In the genomic region with DNA sequence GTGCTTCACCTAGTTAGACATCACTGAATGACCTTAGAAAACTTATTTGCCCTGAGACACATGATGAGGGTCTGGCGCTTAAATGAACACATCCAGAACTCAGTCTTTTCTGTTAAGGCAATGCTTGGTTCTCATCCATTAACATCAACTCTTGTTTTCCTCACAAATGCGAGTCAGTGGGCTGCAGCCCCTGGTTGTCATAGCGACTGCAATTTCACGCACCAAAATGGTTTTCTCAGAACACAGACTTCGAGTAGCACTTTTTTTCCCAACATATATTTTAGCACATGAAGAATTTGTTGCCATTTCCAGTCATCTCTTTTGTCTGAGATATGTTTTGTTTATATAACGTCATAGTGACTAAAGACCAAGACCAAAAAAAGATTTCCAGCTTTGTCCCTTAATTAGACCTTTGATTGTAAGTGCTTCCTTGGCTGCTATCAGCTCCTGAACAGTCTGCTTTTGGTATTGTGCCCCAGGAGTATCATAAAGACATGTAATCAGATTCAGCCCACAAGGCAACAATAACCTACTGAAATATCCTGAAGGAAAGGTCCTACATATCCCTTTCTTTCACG, we compare ENCODE assay signal across 17 cellular contexts.
DNase-seq lines count a peak whose midpoint lies in the region; ATAC-seq and TF ChIP-seq lines count a peak whose summit lies in the region.
"Had no signal": no experiment of that assay in that cellular context is flagged by ENCODE, and none has a peak within 500 bp of the region (broad histone marks: within the 10 kb centered on the region; RNA-seq: fewer than 3 reads in every experiment).

No MANE protein-coding gene starts in this region.

- 72% methylated on average over 7 of the region's 7 CpGs for WGBS in SK-N-SH (ENCODE audit: low lambda C conversion rate)

- peaks cover 3% of the 10 kb centered on the region; the same call in 1 of the 2 replicates for H4K20me1 ChIP-seq in SK-N-SH (ENCODE audit: insufficient read depth)

- DNase-seq in SK-N-SH (no peak), astrocyte of the cerebellum (ENCODE audit: low read depth) (peak; percentile 22), glomerular endothelial cell (ENCODE audit: extremely low read depth, low read depth, low spot score) (peak; percentile 27), NK-92 (lab: John Stamatoyannopoulos, UW; ENCODE audit: unreplicated experiment) (no peak), NCI-H2081 treated with DMSO at 0.1 percent for 48 hours (lab: John Stamatoyannopoulos, UW) (no peak), SW 1271 (lab: John Stamatoyannopoulos, UW) (no peak)
- DNase-seq: activated CD4-positive, CD25-positive, alpha-beta regulatory T cell treated with anti-CD3 and anti-CD28 coated beads, Interleukin-2, amount 50 U/mL, for 72 hours; GDM1; mammary epithelial cell; MV-4-11; small intestine; stimulated activated naive CD8-positive, alpha-beta T cell treated with anti-CD3 and anti-CD28 coated beads, Interleukin-15, Interleukin-2, amounts not matched to agents 100 U/mL and 50 U/mL, for 24 hours had no signal

- TF ChIP-seq EP300 in SK-N-SH (IDR thresholded peaks at IDR 0.05; ENCODE audit: borderline replicate concordance in 1 of 2, low read depth in 1 of 2, low read length in 1 of 2), result no peak

- H3K9me2 ChIP-seq in SK-N-SH, result no peaks in the 10 kb centered on the region

- H3K4me3 ChIP-seq in SK-N-SH (ENCODE audit: low read depth in 2 of 2, low read length in 1 of 2) (no peak overlapping the region), astrocyte of the cerebellum (ENCODE audit: low read depth, low read length) (no peak overlapping the region), subcutaneous abdominal adipose tissue (ENCODE audit: low read depth in 1 of 5, low read length in 5 of 5) (no peak overlapping the region)
- H3K4me3 ChIP-seq: esophagus muscularis mucosa had no signal

- peaks cover 99% of the 10 kb centered on the region for H3K79me2 ChIP-seq in SK-N-SH (ENCODE audit: insufficient read depth)

- in situ Hi-C loops in astrocyte of the cerebellum (cut with HindIII; ENCODE audit: low sequenced_read_pairs), result no loop called here

- H3F3A ChIP-seq in SK-N-SH (replicated peaks; ENCODE audit: insufficient read depth), result peaks cover 14% of the 10 kb centered on the region

- POLR2A ChIA-PET in SK-N-SH (lab: Yijun Ruan, JAX), result no interaction called here

- H3K4me2 ChIP-seq in SK-N-SH, result no peak overlapping the region

- H2AFZ ChIP-seq in SK-N-SH (ENCODE audit: low read depth), result no peak overlapping the region

- no peak for TF ChIP-seq RAD21 in SK-N-SH (IDR thresholded peaks at IDR 0.05; ENCODE audit: low read length)

- peaks cover 0 to 3% of the 10 kb centered on the region in 2 experiments; a peak in 1 of 4 replicates for H3K4me1 ChIP-seq in SK-N-SH (ENCODE audit: control insufficient read depth in 1 of 2, insufficient read depth in 2 of 2, low read depth in 1 of 2, low read length in 1 of 2)
- peaks cover 0 to 32% (median 19%) of the 10 kb centered on the region in 5 donors for H3K4me1 ChIP-seq in subcutaneous abdominal adipose tissue (ENCODE audit: control insufficient read depth in 5 of 5, insufficient read depth in 5 of 5, low read length in 5 of 5)

- H3K27ac ChIP-seq in SK-N-SH (ENCODE audit: low read depth in 2 of 2, low read length in 1 of 2), result peak overlapping the region in 1 of 2 experiments; percentile 52; a peak in 2 of 4 replicates
- H3K27ac ChIP-seq in subcutaneous abdominal adipose tissue (ENCODE audit: low read depth, low read length), result peak overlapping the region; percentile 25

- H3K36me3 ChIP-seq in SK-N-SH (replicated peaks in 1 of 2; ENCODE audit: control insufficient read depth in 1 of 2, insufficient read depth in 2 of 2, low read length in 1 of 2) (peaks cover 0 to 5% of the 10 kb centered on the region in 2 experiments), subcutaneous abdominal adipose tissue (ENCODE audit: control insufficient read depth in 5 of 5, insufficient read depth in 5 of 5, low read length in 5 of 5) (no peaks in the 10 kb centered on the region)
- H3K36me3 ChIP-seq: esophagus muscularis mucosa had no signal

- TF ChIP-seq CTCF in SK-N-SH (IDR thresholded peaks at IDR 0.05) (no peak), astrocyte of the cerebellum (IDR thresholded peaks at IDR 0.05; ENCODE audit: low read depth, low read length, missing control alignments) (no peak)

- CTCF ChIA-PET in SK-N-SH (lab: Yijun Ruan, JAX), result interaction anchor here (1.1 kb wide), 2 partner anchors 11 to 22 kb away, joined by 3 to 4 read pairs; no protein-coding TSS in a partner anchor

- H3K9me3 ChIP-seq in SK-N-SH (no peaks in the 10 kb centered on the region), subcutaneous abdominal adipose tissue (ENCODE audit: control insufficient read depth in 5 of 5, low read length in 5 of 5) (no peaks in the 10 kb centered on the region)
- H3K9me3 ChIP-seq: esophagus muscularis mucosa had no signal

- ATAC-seq in SK-N-SH treated with all-trans-retinoic acid at 6 μM for 48 hours, result no peak
- ATAC-seq: activated naive CD4-positive, alpha-beta T cell treated with anti-CD3 and anti-CD28 coated beads, Interleukin-2, amount 50 U/mL, for 72 hours; Panc1; stimulated activated naive CD8-positive, alpha-beta T cell treated with anti-CD3 and anti-CD28 coated beads, Interleukin-15, Interleukin-2, amounts not matched to agents 100 U/mL and 50 U/mL, for 24 hours had no signal

- H3K9ac ChIP-seq in SK-N-SH (no peak overlapping the region), subcutaneous abdominal adipose tissue (ENCODE audit: low read length in 5 of 5) (no peak overlapping the region)

- H3K27me3 ChIP-seq in SK-N-SH (ENCODE audit: insufficient read depth) (no peaks in the 10 kb centered on the region), subcutaneous abdominal adipose tissue (ENCODE audit: control insufficient read depth in 5 of 5, insufficient read depth in 4 of 5, low read length in 5 of 5) (no peaks in the 10 kb centered on the region)
- H3K27me3 ChIP-seq: esophagus muscularis mucosa had no signal

TF ChIP-seq in SK-N-SH treated with all-trans-retinoic acid at 6 μM for 48 hours, 23 proteins besides CTCF, POLR2A, EP300 and RAD21 (continues in another document):
- TF ChIP-seq POU6F1 (CRISPR knock-in tag; IDR thresholded peaks at IDR 0.05; ENCODE audit: borderline replicate concordance, low read depth) (no peak), ISL1 (CRISPR knock-in tag; IDR thresholded peaks at IDR 0.05) (peak; percentile 15; the same call in 1 of the 2 replicates), CSDC2 (CRISPR knock-in tag; IDR thresholded peaks at IDR 0.05) (no peak), ZNF565 (CRISPR knock-in tag; conservative IDR thresholded peaks at IDR 0.05; ENCODE audit: low read depth) (no peak), ZFP3 (CRISPR knock-in tag; IDR thresholded peaks at IDR 0.05) (no peak)

TF ChIP-seq in SK-N-SH, 30 proteins besides CTCF, POLR2A, EP300 and RAD21 (continues in another document):
- TF ChIP-seq SIN3A (IDR thresholded peaks at IDR 0.05; ENCODE audit: borderline replicate concordance, low read depth, low read length), result no peak
- TF ChIP-seq RXRA (IDR thresholded peaks at IDR 0.05; ENCODE audit: borderline replicate concordance, low read depth), result no peak
- TF ChIP-seq RFX5 (IDR thresholded peaks at IDR 0.05; ENCODE audit: low read length), result no peak
- no peak for TF ChIP-seq MXI1 (IDR thresholded peaks at IDR 0.05; ENCODE audit: low read depth, low read length)
- TF ChIP-seq MEF2A (IDR thresholded peaks at IDR 0.05; ENCODE audit: borderline replicate concordance, low read depth), result no peak
- TF ChIP-seq GABPA (IDR thresholded peaks at IDR 0.05; ENCODE audit: low read depth), result no peak
- no peak for TF ChIP-seq EZH2phosphoT487 (IDR thresholded peaks at IDR 0.05; ENCODE audit: borderline replicate concordance, low read depth)
- no peak for TF ChIP-seq JUND (IDR thresholded peaks at IDR 0.05)
- TF ChIP-seq, protein P1, sequence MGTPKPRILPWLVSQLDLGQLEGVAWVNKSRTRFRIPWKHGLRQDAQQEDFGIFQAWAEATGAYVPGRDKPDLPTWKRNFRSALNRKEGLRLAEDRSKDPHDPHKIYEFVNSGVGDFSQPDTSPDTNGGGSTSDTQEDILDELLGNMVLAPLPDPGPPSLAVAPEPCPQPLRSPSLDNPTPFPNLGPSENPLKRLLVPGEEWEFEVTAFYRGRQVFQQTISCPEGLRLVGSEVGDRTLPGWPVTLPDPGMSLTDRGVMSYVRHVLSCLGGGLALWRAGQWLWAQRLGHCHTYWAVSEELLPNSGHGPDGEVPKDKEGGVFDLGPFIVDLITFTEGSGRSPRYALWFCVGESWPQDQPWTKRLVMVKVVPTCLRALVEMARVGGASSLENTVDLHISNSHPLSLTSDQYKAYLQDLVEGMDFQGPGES (IDR thresholded peaks at IDR 0.05; ENCODE audit: low read depth, low read length), result no peak
- TF ChIP-seq, protein P2, sequence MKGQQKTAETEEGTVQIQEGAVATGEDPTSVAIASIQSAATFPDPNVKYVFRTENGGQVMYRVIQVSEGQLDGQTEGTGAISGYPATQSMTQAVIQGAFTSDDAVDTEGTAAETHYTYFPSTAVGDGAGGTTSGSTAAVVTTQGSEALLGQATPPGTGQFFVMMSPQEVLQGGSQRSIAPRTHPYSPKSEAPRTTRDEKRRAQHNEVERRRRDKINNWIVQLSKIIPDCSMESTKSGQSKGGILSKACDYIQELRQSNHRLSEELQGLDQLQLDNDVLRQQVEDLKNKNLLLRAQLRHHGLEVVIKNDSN (IDR thresholded peaks at IDR 0.05; ENCODE audit: borderline replicate concordance, low read depth), result no peak
- TF ChIP-seq PBX3 (IDR thresholded peaks at IDR 0.05), result no peak
- TF ChIP-seq SMC3 (IDR thresholded peaks at IDR 0.05; ENCODE audit: low read depth, low read length), result no peak
- no peak for TF ChIP-seq NFIC (IDR thresholded peaks at IDR 0.05; ENCODE audit: borderline replicate concordance)
- no peak for TF ChIP-seq FOXM1 (IDR thresholded peaks at IDR 0.05; ENCODE audit: low read depth)
- TF ChIP-seq NRF1 (IDR thresholded peaks at IDR 0.05; ENCODE audit: low read depth, low read length), result no peak
- TF ChIP-seq TCF12 (IDR thresholded peaks at IDR 0.05), result no peak

Comparison
In these comparisons a context has a peak if more than half of its experiments do, and no peak if none do; other contexts are left out.
1. DNase-seq: peak in astrocyte of the cerebellum (single experiment) and glomerular endothelial cell (single experiment); none in SK-N-SH (single experiment), NK-92 (single experiment), NCI-H2081 treated with DMSO at 0.1 percent for 48 hours (single experiment) and SW 1271 (0 of 2).